8 cellular contexts compared by ENCODE assay signal in the genomic region with DNA sequence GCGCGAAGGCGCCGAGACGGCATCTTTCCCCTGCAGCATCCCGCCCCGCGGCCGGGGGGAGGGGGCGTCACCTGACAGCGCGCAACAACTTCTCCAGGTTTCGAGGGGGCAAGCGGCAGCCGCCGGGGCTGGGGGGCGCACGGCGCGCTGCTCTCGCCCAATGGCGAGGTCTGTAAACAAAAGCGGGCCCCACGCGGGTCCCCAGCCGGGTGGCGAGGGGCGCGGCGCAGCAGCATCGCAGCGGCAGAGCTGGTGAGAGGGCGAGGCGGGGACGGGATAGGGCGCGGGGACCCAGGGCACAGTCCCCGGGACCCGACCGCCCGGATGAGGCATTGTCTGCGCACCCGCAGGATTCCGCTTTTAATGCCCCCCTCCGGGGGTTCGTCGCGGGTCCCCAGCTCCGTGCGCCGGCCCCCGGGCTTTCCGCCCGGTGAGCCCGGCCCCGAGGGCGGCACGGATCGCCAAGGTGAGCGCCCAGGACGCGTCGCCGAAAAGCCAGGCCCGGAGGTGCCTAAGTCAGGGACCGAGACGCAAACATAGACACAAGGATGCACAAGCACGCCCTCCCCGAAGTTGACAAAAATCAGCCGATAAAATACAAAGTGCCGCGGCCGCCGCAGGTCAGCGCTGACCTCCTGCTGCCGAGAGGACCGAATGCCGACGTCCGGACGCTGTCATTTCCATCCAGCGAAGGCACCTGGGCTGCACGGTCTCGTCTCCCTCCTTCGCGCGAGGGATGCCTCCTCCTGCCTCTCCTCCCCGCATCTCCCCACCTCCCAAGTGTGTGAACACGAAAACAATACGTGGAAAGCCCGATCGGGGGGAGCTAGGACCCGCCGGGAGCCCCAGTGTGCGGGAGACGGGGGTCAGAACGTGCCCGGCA.
DNase-seq lines count a peak whose midpoint lies in the region; ATAC-seq and TF ChIP-seq lines count a peak whose summit lies in the region.

No MANE protein-coding gene starts in this region.

- no peaks in the 10 kb centered on the region for H3K9me2 ChIP-seq in Karpas-422 (replicated peaks; ENCODE audit: insufficient read depth, low read length)

- H3K27ac ChIP-seq in Karpas-422 (ENCODE audit: low read length) (no peak overlapping the region), ectodermal cell (ENCODE audit: insufficient read depth, low read depth, low read length, poor library complexity, severe bottlenecking) (peak overlapping the region; percentile 6), suprapubic skin (peak overlapping the region; percentile 20)

- no peaks in the 10 kb centered on the region for H3K36me3 ChIP-seq in Karpas-422 (ENCODE audit: insufficient read depth, low read length)
- H3K36me3 ChIP-seq in ectodermal cell (ENCODE audit: control insufficient read depth, insufficient read depth, low read length) = no peaks in the 10 kb centered on the region
- no peaks in the 10 kb centered on the region for H3K36me3 ChIP-seq in mucosa of stomach (ENCODE audit: control insufficient read depth, insufficient read depth, low read length)
- H3K36me3 ChIP-seq in suprapubic skin = no peaks in the 10 kb centered on the region

- peaks cover 18% of the 10 kb centered on the region for H3K4me1 ChIP-seq in Karpas-422 (ENCODE audit: low read length)
- peaks cover 44% of the 10 kb centered on the region for H3K4me1 ChIP-seq in ectodermal cell (ENCODE audit: control insufficient read depth, insufficient read depth, low read length)
- H3K4me1 ChIP-seq in mucosa of stomach (ENCODE audit: control insufficient read depth, insufficient read depth, low read length) = peaks cover 21% of the 10 kb centered on the region
- peaks cover 40% of the 10 kb centered on the region for H3K4me1 ChIP-seq in suprapubic skin

- H3K27me3 ChIP-seq in Karpas-422 (ENCODE audit: low read length) (no peaks in the 10 kb centered on the region), ectodermal cell (ENCODE audit: control insufficient read depth, insufficient read depth, low read length, poor library complexity, severe bottlenecking) (no peaks in the 10 kb centered on the region), mucosa of stomach (ENCODE audit: control insufficient read depth, insufficient read depth, low read length) (peaks cover 27% of the 10 kb centered on the region), suprapubic skin (peaks cover 37% of the 10 kb centered on the region)

- H3K9ac ChIP-seq in Karpas-422 (ENCODE audit: low read length) = peak overlapping the region; percentile 70
- no peak overlapping the region for H3K9ac ChIP-seq in mucosa of stomach (ENCODE audit: low read length)

- H3K4me3 ChIP-seq in Karpas-422 (ENCODE audit: low read length) (peak overlapping the region; percentile 70), ectodermal cell (ENCODE audit: insufficient read depth, low read depth, low read length) (peak overlapping the region; percentile 82), mucosa of stomach (ENCODE audit: low read length) (peak overlapping the region; percentile 69), suprapubic skin (peak overlapping the region; percentile 68)

- DNase-seq in Karpas-422 (no peak), suprapubic skin (ENCODE audit: low spot score in 2 of 2) (no peak), HT-29 (ENCODE audit: low spot score) (no peak)
- DNase-seq in activated CD4-positive, alpha-beta T cell treated with anti-CD3 and anti-CD28 coated beads for 4 hours = peak; percentile 37

- WGBS in ectodermal cell, 2 experiments = 0% methylated on average over 98 of the region's 98 CpGs
- WGBS in suprapubic skin = 0% methylated on average over 20 of the region's 98 CpGs

- TF ChIP-seq EP300 in suprapubic skin (IDR thresholded peaks at IDR 0.05) = no peak

- TF ChIP-seq POLR2A in suprapubic skin (IDR thresholded peaks at IDR 0.05) = no peak

- no peaks in the 10 kb centered on the region for H3K79me2 ChIP-seq in Karpas-422 (ENCODE audit: low read length)

- peak; percentile 14 for ATAC-seq in GM18517 (IDR thresholded peaks at IDR 0.05; ENCODE audit: unreplicated experiment)
- no peak for ATAC-seq in HG03469 (IDR thresholded peaks at IDR 0.05; ENCODE audit: unreplicated experiment)

- H3K9me3 ChIP-seq in Karpas-422 (ENCODE audit: low read length) (no peaks in the 10 kb centered on the region), ectodermal cell (ENCODE audit: control insufficient read depth, low read length) (no peaks in the 10 kb centered on the region), mucosa of stomach (ENCODE audit: control insufficient read depth, low read length) (no peaks in the 10 kb centered on the region), suprapubic skin (no peaks in the 10 kb centered on the region)

- no peak for TF ChIP-seq CTCF in suprapubic skin (IDR thresholded peaks at IDR 0.05)

- H2AFZ ChIP-seq in Karpas-422 (ENCODE audit: low read length) = peak overlapping the region; percentile 90; the same call in 1 of the 2 replicates

- H4K20me1 ChIP-seq in Karpas-422 (ENCODE audit: insufficient read depth, low read depth, low read length) = peaks cover 4% of the 10 kb centered on the region; the same call in 1 of the 2 replicates

- H3K4me2 ChIP-seq in Karpas-422 (ENCODE audit: low read depth, low read length, poor library complexity, severe bottlenecking) = peak overlapping the region; percentile 75

Comparison
In these comparisons a context has a peak if more than half of its experiments do, and no peak if none do; other contexts are left out.
1. DNase-seq: peak in activated CD4-positive, alpha-beta T cell treated with anti-CD3 and anti-CD28 coated beads for 4 hours (2 of 2); none in Karpas-422 (single experiment), suprapubic skin (0 of 2) and HT-29 (single experiment).
2. Peak in every context shown above with its lines, with median percentiles within 50 percentile points of each other: H3K4me3 ChIP-seq.